In the genomic region with DNA sequence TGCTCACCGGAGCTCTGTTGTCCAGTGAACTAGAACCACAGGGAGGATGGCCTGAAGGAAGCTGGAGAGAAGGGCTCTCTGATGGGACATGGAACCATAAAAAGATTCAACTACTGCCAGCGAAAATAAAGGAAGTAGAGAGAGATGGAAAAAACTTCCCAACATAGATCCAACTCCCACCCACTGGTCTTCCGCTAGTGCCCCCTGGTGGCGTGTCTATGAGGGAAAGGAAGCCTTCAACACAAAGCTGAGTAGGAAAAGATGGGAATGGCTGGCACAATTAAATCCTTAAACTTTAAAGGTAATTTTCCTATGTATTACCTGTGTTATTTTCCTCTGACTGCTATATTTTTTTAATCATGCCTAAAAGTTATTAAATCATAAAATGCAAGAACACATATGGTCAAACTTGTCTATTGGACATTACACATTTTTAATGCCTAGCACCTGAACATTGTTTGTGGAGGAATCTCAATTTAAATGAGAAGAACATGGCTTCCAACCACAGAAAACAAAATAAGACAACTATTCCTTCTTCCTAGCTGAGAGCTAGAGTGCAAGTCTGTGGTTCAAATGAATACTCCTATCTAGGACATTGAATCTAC, we compare ENCODE assay signal across 1 cellular context.
TF ChIP-seq lines count a peak whose summit lies in the region.

No MANE protein-coding gene starts in this region.

TF ChIP-seq in GM23338, 12 proteins besides CTCF, POLR2A, EP300 and RAD21 (continued from another document):
- TF ChIP-seq, protein P1, sequence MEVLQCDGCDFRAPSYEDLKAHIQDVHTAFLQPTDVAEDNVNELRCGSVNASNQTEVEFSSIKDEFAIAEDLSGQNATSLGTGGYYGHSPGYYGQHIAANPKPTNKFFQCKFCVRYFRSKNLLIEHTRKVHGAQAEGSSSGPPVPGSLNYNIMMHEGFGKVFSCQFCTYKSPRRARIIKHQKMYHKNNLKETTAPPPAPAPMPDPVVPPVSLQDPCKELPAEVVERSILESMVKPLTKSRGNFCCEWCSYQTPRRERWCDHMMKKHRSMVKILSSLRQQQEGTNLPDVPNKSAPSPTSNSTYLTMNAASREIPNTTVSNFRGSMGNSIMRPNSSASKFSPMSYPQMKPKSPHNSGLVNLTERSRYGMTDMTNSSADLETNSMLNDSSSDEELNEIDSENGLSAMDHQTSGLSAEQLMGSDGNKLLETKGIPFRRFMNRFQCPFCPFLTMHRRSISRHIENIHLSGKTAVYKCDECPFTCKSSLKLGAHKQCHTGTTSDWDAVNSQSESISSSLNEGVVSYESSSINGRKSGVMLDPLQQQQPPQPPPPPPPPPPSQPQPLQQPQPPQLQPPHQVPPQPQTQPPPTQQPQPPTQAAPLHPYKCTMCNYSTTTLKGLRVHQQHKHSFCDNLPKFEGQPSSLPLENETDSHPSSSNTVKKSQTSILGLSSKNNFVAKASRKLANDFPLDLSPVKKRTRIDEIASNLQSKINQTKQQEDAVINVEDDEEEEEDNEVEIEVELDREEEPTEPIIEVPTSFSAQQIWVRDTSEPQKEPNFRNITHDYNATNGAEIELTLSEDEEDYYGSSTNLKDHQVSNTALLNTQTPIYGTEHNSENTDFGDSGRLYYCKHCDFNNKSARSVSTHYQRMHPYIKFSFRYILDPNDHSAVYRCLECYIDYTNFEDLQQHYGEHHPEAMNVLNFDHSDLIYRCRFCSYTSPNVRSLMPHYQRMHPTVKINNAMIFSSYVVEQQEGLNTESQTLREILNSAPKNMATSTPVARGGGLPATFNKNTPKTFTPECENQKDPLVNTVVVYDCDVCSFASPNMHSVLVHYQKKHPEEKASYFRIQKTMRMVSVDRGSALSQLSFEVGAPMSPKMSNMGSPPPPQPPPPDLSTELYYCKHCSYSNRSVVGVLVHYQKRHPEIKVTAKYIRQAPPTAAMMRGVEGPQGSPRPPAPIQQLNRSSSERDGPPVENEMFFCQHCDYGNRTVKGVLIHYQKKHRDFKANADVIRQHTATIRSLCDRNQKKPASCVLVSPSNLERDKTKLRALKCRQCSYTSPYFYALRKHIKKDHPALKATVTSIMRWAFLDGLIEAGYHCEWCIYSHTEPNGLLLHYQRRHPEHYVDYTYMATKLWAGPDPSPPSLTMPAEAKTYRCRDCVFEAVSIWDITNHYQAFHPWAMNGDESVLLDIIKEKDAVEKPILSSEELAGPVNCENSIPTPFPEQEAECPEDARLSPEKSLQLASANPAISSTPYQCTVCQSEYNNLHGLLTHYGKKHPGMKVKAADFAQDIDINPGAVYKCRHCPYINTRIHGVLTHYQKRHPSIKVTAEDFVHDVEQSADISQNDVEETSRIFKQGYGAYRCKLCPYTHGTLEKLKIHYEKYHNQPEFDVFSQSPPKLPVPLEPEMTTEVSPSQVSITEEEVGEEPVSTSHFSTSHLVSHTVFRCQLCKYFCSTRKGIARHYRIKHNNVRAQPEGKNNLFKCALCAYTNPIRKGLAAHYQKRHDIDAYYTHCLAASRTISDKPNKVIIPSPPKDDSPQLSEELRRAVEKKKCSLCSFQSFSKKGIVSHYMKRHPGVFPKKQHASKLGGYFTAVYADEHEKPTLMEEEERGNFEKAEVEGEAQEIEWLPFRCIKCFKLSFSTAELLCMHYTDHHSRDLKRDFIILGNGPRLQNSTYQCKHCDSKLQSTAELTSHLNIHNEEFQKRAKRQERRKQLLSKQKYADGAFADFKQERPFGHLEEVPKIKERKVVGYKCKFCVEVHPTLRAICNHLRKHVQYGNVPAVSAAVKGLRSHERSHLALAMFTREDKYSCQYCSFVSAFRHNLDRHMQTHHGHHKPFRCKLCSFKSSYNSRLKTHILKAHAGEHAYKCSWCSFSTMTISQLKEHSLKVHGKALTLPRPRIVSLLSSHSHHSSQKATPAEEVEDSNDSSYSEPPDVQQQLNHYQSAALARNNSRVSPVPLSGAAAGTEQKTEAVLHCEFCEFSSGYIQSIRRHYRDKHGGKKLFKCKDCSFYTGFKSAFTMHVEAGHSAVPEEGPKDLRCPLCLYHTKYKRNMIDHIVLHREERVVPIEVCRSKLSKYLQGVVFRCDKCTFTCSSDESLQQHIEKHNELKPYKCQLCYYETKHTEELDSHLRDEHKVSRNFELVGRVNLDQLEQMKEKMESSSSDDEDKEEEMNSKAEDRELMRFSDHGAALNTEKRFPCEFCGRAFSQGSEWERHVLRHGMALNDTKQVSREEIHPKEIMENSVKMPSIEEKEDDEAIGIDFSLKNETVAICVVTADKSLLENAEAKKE (CRISPR knock-in tag; IDR thresholded peaks at IDR 0.05), result no peak
- TF ChIP-seq POLR2AphosphoS5 (IDR thresholded peaks at IDR 0.05; ENCODE audit: low read depth) (no peak), ZNF331 (CRISPR knock-in tag; IDR thresholded peaks at IDR 0.05; ENCODE audit: low read depth) (no peak), STAT1 (IDR thresholded peaks at IDR 0.05; ENCODE audit: unreplicated experiment) (no peak)
- TF ChIP-seq, protein P2, sequence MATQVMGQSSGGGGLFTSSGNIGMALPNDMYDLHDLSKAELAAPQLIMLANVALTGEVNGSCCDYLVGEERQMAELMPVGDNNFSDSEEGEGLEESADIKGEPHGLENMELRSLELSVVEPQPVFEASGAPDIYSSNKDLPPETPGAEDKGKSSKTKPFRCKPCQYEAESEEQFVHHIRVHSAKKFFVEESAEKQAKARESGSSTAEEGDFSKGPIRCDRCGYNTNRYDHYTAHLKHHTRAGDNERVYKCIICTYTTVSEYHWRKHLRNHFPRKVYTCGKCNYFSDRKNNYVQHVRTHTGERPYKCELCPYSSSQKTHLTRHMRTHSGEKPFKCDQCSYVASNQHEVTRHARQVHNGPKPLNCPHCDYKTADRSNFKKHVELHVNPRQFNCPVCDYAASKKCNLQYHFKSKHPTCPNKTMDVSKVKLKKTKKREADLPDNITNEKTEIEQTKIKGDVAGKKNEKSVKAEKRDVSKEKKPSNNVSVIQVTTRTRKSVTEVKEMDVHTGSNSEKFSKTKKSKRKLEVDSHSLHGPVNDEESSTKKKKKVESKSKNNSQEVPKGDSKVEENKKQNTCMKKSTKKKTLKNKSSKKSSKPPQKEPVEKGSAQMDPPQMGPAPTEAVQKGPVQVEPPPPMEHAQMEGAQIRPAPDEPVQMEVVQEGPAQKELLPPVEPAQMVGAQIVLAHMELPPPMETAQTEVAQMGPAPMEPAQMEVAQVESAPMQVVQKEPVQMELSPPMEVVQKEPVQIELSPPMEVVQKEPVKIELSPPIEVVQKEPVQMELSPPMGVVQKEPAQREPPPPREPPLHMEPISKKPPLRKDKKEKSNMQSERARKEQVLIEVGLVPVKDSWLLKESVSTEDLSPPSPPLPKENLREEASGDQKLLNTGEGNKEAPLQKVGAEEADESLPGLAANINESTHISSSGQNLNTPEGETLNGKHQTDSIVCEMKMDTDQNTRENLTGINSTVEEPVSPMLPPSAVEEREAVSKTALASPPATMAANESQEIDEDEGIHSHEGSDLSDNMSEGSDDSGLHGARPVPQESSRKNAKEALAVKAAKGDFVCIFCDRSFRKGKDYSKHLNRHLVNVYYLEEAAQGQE (IDR thresholded peaks at IDR 0.05; ENCODE audit: unreplicated experiment), result no peak
- TF ChIP-seq, protein P3, sequence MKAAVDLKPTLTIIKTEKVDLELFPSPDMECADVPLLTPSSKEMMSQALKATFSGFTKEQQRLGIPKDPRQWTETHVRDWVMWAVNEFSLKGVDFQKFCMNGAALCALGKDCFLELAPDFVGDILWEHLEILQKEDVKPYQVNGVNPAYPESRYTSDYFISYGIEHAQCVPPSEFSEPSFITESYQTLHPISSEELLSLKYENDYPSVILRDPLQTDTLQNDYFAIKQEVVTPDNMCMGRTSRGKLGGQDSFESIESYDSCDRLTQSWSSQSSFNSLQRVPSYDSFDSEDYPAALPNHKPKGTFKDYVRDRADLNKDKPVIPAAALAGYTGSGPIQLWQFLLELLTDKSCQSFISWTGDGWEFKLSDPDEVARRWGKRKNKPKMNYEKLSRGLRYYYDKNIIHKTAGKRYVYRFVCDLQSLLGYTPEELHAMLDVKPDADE (IDR thresholded peaks at IDR 0.05), result no peak
